8 cellular contexts compared by ENCODE assay signal in genomic region chr1:87227651-87228050, GRCh38.
"Had no signal": no experiment of that assay in that cellular context is flagged by ENCODE, and none has a peak within 500 bp of the region (broad histone marks: within the 10 kb centered on the region; RNA-seq: fewer than 3 reads in every experiment).

No MANE protein-coding gene starts in this region.

- DNase-seq: KBM-7, KG1 had no signal

- H3K27ac ChIP-seq: HL-60, KMS-11 had no signal

- H3K27me3 Mint-ChIP-seq: IgD-negative memory B cell had no signal

- FAIRE-seq: HepG2, HTR-8/SVneo, K562 had no signal

- H3K4me3 ChIP-seq: K562 had no signal

- ATAC-seq: HepG2, K562 had no signal

- H3K4me2 ChIP-seq: KMS-11 had no signal

- H3K4me3 Mint-ChIP-seq: IgD-negative memory B cell had no signal

- H3K9ac ChIP-seq: KMS-11 had no signal
